10 cellular contexts compared by ENCODE assay signal in genomic region chr11:130159657-130160459, GRCh38. TPM values are rescaled to one million over a fixed set of nuclear protein-coding genes. Genes with fewer than 3 reads are reported as not detected.
DNase-seq lines count a peak whose midpoint lies in the region; ATAC-seq and TF ChIP-seq lines count a peak whose summit lies in the region.
"Had no signal": no experiment of that assay in that cellular context is flagged by ENCODE, and none has a peak within 500 bp of the region (broad histone marks: within the 10 kb centered on the region; RNA-seq: fewer than 3 reads in every experiment).

ST14 (plus strand) TSS chr11:130159782; CDS start chr11:130159980, 198 bp downstream.

- peak within 1 kb of the TSS; percentile 94 for H3K9ac ChIP-seq in mammary epithelial cell (ENCODE audit: insufficient read depth, low read length)

- peak within 1 kb of the TSS; percentile 70 to 86 (median 75) for H3K4me3 ChIP-seq in mammary epithelial cell (replicated peaks in 1 of 3; ENCODE audit: insufficient read depth in 1 of 3, low read depth in 2 of 3, low read length in 3 of 3)
- H3K4me3 ChIP-seq: A549, SJSA1 had no signal

- intact Hi-C loops in mammary epithelial cell (cut with micrococcal nuclease), result no loop called here

- peaks cover 32% of the 10 kb centered on the region for H3K4me1 ChIP-seq in mammary epithelial cell (ENCODE audit: insufficient read depth, low read length)

- WGBS in mammary epithelial cell (ENCODE audit: low coverage, missing lambda C conversion rate), result 0% methylated on average over 2 of the region's 88 CpGs

- peaks cover 52% of the 10 kb centered on the region for H3K79me2 ChIP-seq in mammary epithelial cell (ENCODE audit: insufficient read depth, low read length)

- no peaks in the 10 kb centered on the region for H3K9me3 ChIP-seq in mammary epithelial cell (replicated peaks; ENCODE audit: insufficient read depth, low read length)
- H3K9me3 ChIP-seq: A549, SJSA1 had no signal

- ATAC-seq in GM18520 (IDR thresholded peaks at IDR 0.05; ENCODE audit: unreplicated experiment) (no peak), GM18519 (IDR thresholded peaks at IDR 0.05; ENCODE audit: low FRiP score, unreplicated experiment) (no peak)
- ATAC-seq: A549 had no signal

- dilution Hi-C loops in mammary epithelial cell (cut with HindIII; ENCODE audit: low sequenced_read_pairs), result no loop called here

- peak within 1 kb of the TSS; percentile 82 for H3K4me2 ChIP-seq in mammary epithelial cell (ENCODE audit: insufficient read depth, low read depth, low read length)
- H3K4me2 ChIP-seq: A549 had no signal

- H4K20me1 ChIP-seq in mammary epithelial cell (ENCODE audit: insufficient read depth, low read length), result no peaks in the 10 kb centered on the region

- BruUV-seq in mammary epithelial cell (replicated peaks; lab: Mats Ljungman, UMichigan), result TSS peak; percentile 41

- CTCF ChIA-PET in mammary epithelial cell (lab: Charles Lee; ENCODE audit: low non-redundant PET), result no interaction called here

- TF ChIP-seq CTCF in mammary epithelial cell (conservative IDR thresholded peaks at IDR 0.05 in 1 of 2, IDR thresholded peaks at IDR 0.05 in 1 of 2; ENCODE audit: extremely low read depth in 1 of 2, insufficient read depth in 1 of 2, low read depth in 1 of 2, low read length in 2 of 2), result no peak

- H3K27ac ChIP-seq in mammary epithelial cell (ENCODE audit: insufficient read depth, low read depth, low read length), result peak within 1 kb of the TSS; percentile 72
- H3K27ac ChIP-seq: SJSA1 had no signal

- DNase-seq in NCI-H1436 (lab: John Stamatoyannopoulos, UW), result peak; percentile 31
- no peak for DNase-seq in NCI-H1436 treated with DMSO at 0.1 percent for 48 hours (lab: John Stamatoyannopoulos, UW)
- DNase-seq in NCI-H146 treated with DMSO at 0.1 percent for 48 hours (lab: John Stamatoyannopoulos, UW; ENCODE audit: unreplicated experiment), result peak; percentile 52
- peak; percentile 82 for DNase-seq in mammary epithelial cell
- no peak for DNase-seq in mesenteric fat pad (ENCODE audit: low spot score)
- no peak for DNase-seq in C1 segment of cervical spinal cord (lab: John Stamatoyannopoulos, UW)

- no peaks in the 10 kb centered on the region for H3K36me3 ChIP-seq in mammary epithelial cell (ENCODE audit: insufficient read depth, low read length)
- H3K36me3 ChIP-seq: SJSA1 had no signal

- in situ Hi-C loops in mammary epithelial cell (cut with MboI; ENCODE audit: low sequenced_read_pairs in 2 of 2), result no loop called here

- no peaks in the 10 kb centered on the region for H3K27me3 ChIP-seq in mammary epithelial cell (ENCODE audit: insufficient read depth, low read length)

- H2AFZ ChIP-seq in mammary epithelial cell (ENCODE audit: low read depth, low read length), result peak within 1 kb of the TSS; percentile 82

RNA-seq across cellular contexts. Expression of gene ST14, which starts in this region (rescaled TPM):
- total RNA-seq in mammary epithelial cell (10 to 100 TPM; 83.9 to 87.0 TPM), mesenteric fat pad (13.3 TPM)
- polyA plus RNA-seq in mammary epithelial cell, result 72.9 TPM
- 59.8 TPM for polyA minus RNA-seq in mammary epithelial cell
- total RNA-seq: SJSA1 had no signal

Comparison
In these comparisons a context has a peak if more than half of its experiments do, and no peak if none do; other contexts are left out.
1. DNase-seq: peak in NCI-H1436 (single experiment), NCI-H146 treated with DMSO at 0.1 percent for 48 hours (single experiment) and mammary epithelial cell (single experiment); none in NCI-H1436 treated with DMSO at 0.1 percent for 48 hours (single experiment), mesenteric fat pad (single experiment) and C1 segment of cervical spinal cord (0 of 14).